In genomic region chr2:190964170-190964795, GRCh38 we compare ENCODE assay signal across 14 cellular contexts. TPM values are rescaled to one million over a fixed set of nuclear protein-coding genes. Genes with fewer than 3 reads are reported as not detected.
A peak's percentile ranks its signal among the peaks of the same experiment; 100 is the strongest.
DNase-seq lines count a peak whose midpoint lies in the region; ATAC-seq and TF ChIP-seq lines count a peak whose summit lies in the region.
"Had no signal": no experiment of that assay in that cellular context is flagged by ENCODE, and none has a peak within 500 bp of the region (broad histone marks: within the 10 kb centered on the region; RNA-seq: fewer than 3 reads in every experiment).

No MANE protein-coding gene starts in this region.

- in situ Hi-C loops in KBM-7 (cut with MboI; ENCODE audit: low pct_unique_long_range_greater_than_20kb, low sequenced_read_pairs), result no loop called here

- H3K27me3 ChIP-seq in left lung (no peaks in the 10 kb centered on the region), upper lobe of right lung (no peaks in the 10 kb centered on the region)
- H3K27me3 ChIP-seq: sigmoid colon had no signal

- peaks cover 50% of the 10 kb centered on the region for H3K36me3 Mint-ChIP-seq in activated naive CD4-positive, alpha-beta T cell treated with anti-CD3 and anti-CD28 coated beads for 36 hours (ENCODE audit: low read depth)
- peaks cover 79% of the 10 kb centered on the region for H3K36me3 Mint-ChIP-seq in T-helper 2 cell treated with Interferon-gamma antibody and Interleukin-4, amounts not matched to agents 5 μg/mL and 100 μg/mL, for 36 hours (ENCODE audit: low read depth)

- H3K36me3 ChIP-seq in left lung (peaks cover 0 to 83% of the 10 kb centered on the region in 2 donors), upper lobe of right lung (peaks cover 91% of the 10 kb centered on the region)

- H3K4me1 Mint-ChIP-seq in activated naive CD4-positive, alpha-beta T cell treated with anti-CD3 and anti-CD28 coated beads for 36 hours (ENCODE audit: low read depth), result peaks cover 25% of the 10 kb centered on the region
- peaks cover 37% of the 10 kb centered on the region for H3K4me1 Mint-ChIP-seq in T-helper 2 cell treated with Interferon-gamma antibody and Interleukin-4, amounts not matched to agents 5 μg/mL and 100 μg/mL, for 36 hours (ENCODE audit: low read depth)

- no peak for DNase-seq in activated naive CD4-positive, alpha-beta T cell treated with anti-CD3 and anti-CD28 coated beads for 36 hours
- DNase-seq in activated naive CD4-positive, alpha-beta T cell (lab: John Stamatoyannopoulos, UW), result no peak
- DNase-seq in T-helper 2 cell treated with Interferon-gamma antibody and Interleukin-4, amounts not matched to agents 5 μg/mL and 100 μg/mL, for 36 hours (ENCODE audit: low spot score), result no peak
- DNase-seq in left lung, result no peak
- DNase-seq in upper lobe of right lung, result no peak
- no peak for DNase-seq in KBM-7
- DNase-seq in NCI-H187 (lab: John Stamatoyannopoulos, UW), result no peak
- DNase-seq in GM03348 (ENCODE audit: low spot score), result no peak
- DNase-seq: EL, hypothalamus, NCI-H1930, sigmoid colon had no signal

- no peak overlapping the region for H3K4me3 Mint-ChIP-seq in activated naive CD4-positive, alpha-beta T cell treated with anti-CD3 and anti-CD28 coated beads for 36 hours
- H3K4me3 Mint-ChIP-seq in T-helper 2 cell treated with Interferon-gamma antibody and Interleukin-4, amounts not matched to agents 5 μg/mL and 100 μg/mL, for 36 hours, result peak overlapping the region; percentile 36

- H3K9me3 ChIP-seq in left lung, result no peaks in the 10 kb centered on the region
- H3K9me3 ChIP-seq in upper lobe of right lung, result no peaks in the 10 kb centered on the region
- H3K9me3 ChIP-seq: sigmoid colon, thoracic aorta had no signal

- intact Hi-C loops in activated naive CD4-positive, alpha-beta T cell treated with anti-CD3 and anti-CD28 coated beads for 36 hours (cut with micrococcal nuclease), result no loop called here
- intact Hi-C loops in left lung (cut with DNase I), result no loop called here
- intact Hi-C loops in upper lobe of right lung (cut with DNase I), result no loop called here

- H3K4me3 ChIP-seq in left lung (no peak overlapping the region), upper lobe of right lung (no peak overlapping the region)
- H3K4me3 ChIP-seq: sigmoid colon, thoracic aorta had no signal

- no peaks in the 10 kb centered on the region for H3K9me3 Mint-ChIP-seq in activated naive CD4-positive, alpha-beta T cell treated with anti-CD3 and anti-CD28 coated beads for 36 hours
- no peaks in the 10 kb centered on the region for H3K9me3 Mint-ChIP-seq in T-helper 2 cell treated with Interferon-gamma antibody and Interleukin-4, amounts not matched to agents 5 μg/mL and 100 μg/mL, for 36 hours

- ATAC-seq in left lung (peak; percentile 67), upper lobe of right lung (peak; percentile 68)

- peak overlapping the region; percentile 78 for H3K27ac Mint-ChIP-seq in activated naive CD4-positive, alpha-beta T cell treated with anti-CD3 and anti-CD28 coated beads for 36 hours
- H3K27ac Mint-ChIP-seq in T-helper 2 cell treated with Interferon-gamma antibody and Interleukin-4, amounts not matched to agents 5 μg/mL and 100 μg/mL, for 36 hours, result peak overlapping the region; percentile 76

- H3K27ac ChIP-seq in left lung (no peak overlapping the region), upper lobe of right lung (no peak overlapping the region)
- H3K27ac ChIP-seq: epithelial cell of prostate, sigmoid colon, thoracic aorta had no signal

- CTCF ChIA-PET in activated naive CD4-positive, alpha-beta T cell treated with anti-CD3 and anti-CD28 coated beads for 36 hours (lab: Charles Lee), result interaction anchor here (1.3 to 2.1 kb wide), 2 partner anchors 17 to 114 kb away, joined by 6 to 7 read pairs; no protein-coding TSS in a partner anchor

- H3K27me3 Mint-ChIP-seq in activated naive CD4-positive, alpha-beta T cell treated with anti-CD3 and anti-CD28 coated beads for 36 hours (ENCODE audit: low read depth), result no peaks in the 10 kb centered on the region
- no peaks in the 10 kb centered on the region for H3K27me3 Mint-ChIP-seq in T-helper 2 cell treated with Interferon-gamma antibody and Interleukin-4, amounts not matched to agents 5 μg/mL and 100 μg/mL, for 36 hours (ENCODE audit: low read depth)

- TF ChIP-seq CTCF in left lung (IDR thresholded peaks at IDR 0.05) (no peak), upper lobe of right lung (IDR thresholded peaks at IDR 0.05) (no peak)

- H3K4me1 ChIP-seq in left lung (no peaks in the 10 kb centered on the region), upper lobe of right lung (peaks cover 4% of the 10 kb centered on the region)
- H3K4me1 ChIP-seq: sigmoid colon had no signal

RNA-seq across cellular contexts. Expression of gene STAT1, which starts 49.7 kb away (rescaled TPM):
- 100 to 1,000 TPM; 376 to 402 TPM for total RNA-seq in activated naive CD4-positive, alpha-beta T cell treated with anti-CD3 and anti-CD28 coated beads for 36 hours
- total RNA-seq in left lung (100 to 1,000 TPM; 118 to 144 TPM), upper lobe of right lung (98.6 TPM)
